25 cellular contexts compared by ENCODE assay signal in the genomic region with DNA sequence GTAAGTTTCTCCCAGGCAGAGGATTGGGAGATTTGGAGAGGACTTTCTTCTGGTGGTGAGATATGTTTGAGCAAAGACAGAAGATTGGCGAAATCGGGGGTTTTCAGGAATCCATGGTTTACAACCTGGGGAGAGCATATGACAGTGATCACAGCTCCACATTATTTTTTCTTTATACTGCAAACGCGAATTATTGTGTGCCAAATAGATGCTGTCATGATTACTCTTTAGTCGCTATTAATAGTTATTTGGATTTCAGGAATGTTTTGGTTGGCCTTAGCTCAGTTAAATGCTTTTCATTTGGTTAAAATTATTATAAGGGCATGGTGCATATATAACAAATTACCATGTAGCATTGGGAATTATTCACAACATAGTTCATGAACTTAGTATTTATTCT. TPM values are rescaled to one million over a fixed set of nuclear protein-coding genes. Genes with fewer than 3 reads are reported as not detected.
DNase-seq lines count a peak whose midpoint lies in the region; ATAC-seq and TF ChIP-seq lines count a peak whose summit lies in the region.
"Had no signal": no experiment of that assay in that cellular context is flagged by ENCODE, and none has a peak within 500 bp of the region (broad histone marks: within the 10 kb centered on the region; RNA-seq: fewer than 3 reads in every experiment).

No MANE protein-coding gene starts in this region.

- TF ChIP-seq CTCF in ascending aorta (IDR thresholded peaks at IDR 0.05), result no peak
- no peak for TF ChIP-seq CTCF in hepatocyte (IDR thresholded peaks at IDR 0.05; ENCODE audit: poor library complexity)
- no peak for TF ChIP-seq CTCF in upper lobe of right lung (IDR thresholded peaks at IDR 0.05)
- no peak for TF ChIP-seq CTCF in esophagus squamous epithelium (IDR thresholded peaks at IDR 0.05)

- H3K27ac ChIP-seq in ascending aorta (peak overlapping the region; percentile 16 to 67), hepatocyte (peak overlapping the region; percentile 9), aorta (ENCODE audit: low read depth in 1 of 2, low read length in 2 of 2) (peak overlapping the region in 1 of 2 donors; percentile 48), upper lobe of right lung (no peak overlapping the region), esophagus squamous epithelium (peak overlapping the region in 1 of 4 donors; percentile 10)
- H3K27ac ChIP-seq: cardiac muscle cell, heart left ventricle, SJCRH30 had no signal

- H3K9me2 ChIP-seq in hepatocyte (replicated peaks; ENCODE audit: insufficient read depth), result no peaks in the 10 kb centered on the region

- H3K79me2 ChIP-seq in hepatocyte, result peaks cover 93% of the 10 kb centered on the region

- no peaks in the 10 kb centered on the region for H3K9me3 ChIP-seq in ascending aorta
- H3K9me3 ChIP-seq in hepatocyte (ENCODE audit: low read depth), result no peaks in the 10 kb centered on the region
- no peaks in the 10 kb centered on the region for H3K9me3 ChIP-seq in aorta (ENCODE audit: control insufficient read depth, low read length)
- no peaks in the 10 kb centered on the region for H3K9me3 ChIP-seq in upper lobe of right lung
- H3K9me3 ChIP-seq in esophagus squamous epithelium, result no peaks in the 10 kb centered on the region
- H3K9me3 ChIP-seq: adrenal gland, heart left ventricle, SJCRH30, uterus had no signal

- H3K4me3 ChIP-seq in ascending aorta (no peak overlapping the region), hepatocyte (no peak overlapping the region), aorta (ENCODE audit: low read length in 2 of 2) (no peak overlapping the region), upper lobe of right lung (no peak overlapping the region), esophagus squamous epithelium (no peak overlapping the region)
- H3K4me3 ChIP-seq: adrenal gland, cardiac muscle cell, heart left ventricle, SJCRH30, smooth muscle cell, uterus had no signal

- no peak overlapping the region for H2AFZ ChIP-seq in hepatocyte

- intact Hi-C loops in ascending aorta (cut with DNase I), result loop anchor here (1.0 kb wide), 1 partner anchor 42 kb away; no protein-coding TSS in a partner anchor
- intact Hi-C loops in aorta (cut with DNase I), result no loop called here
- intact Hi-C loops in upper lobe of right lung (cut with DNase I), result no loop called here
- intact Hi-C loops in esophagus squamous epithelium (cut with DNase I), result no loop called here

- H3K4me2 ChIP-seq in hepatocyte, result no peak overlapping the region

- DNase-seq in GM03348 (ENCODE audit: low spot score) (peak; percentile 48), ascending aorta (ENCODE audit: low spot score in 2 of 2) (no peak), hepatocyte (ENCODE audit: low spot score) (no peak), aorta (no peak), upper lobe of right lung (no peak), NCI-H345 (lab: John Stamatoyannopoulos, UW) (no peak), esophagus squamous epithelium (lab: John Stamatoyannopoulos, UW) (no peak)
- DNase-seq: activated CD4-positive, alpha-beta T cell treated with anti-CD3 and anti-CD28 coated beads for 36 hours; activated CD8-positive, alpha-beta memory T cell treated with anti-CD3 and anti-CD28 coated beads for 24 hours; activated naive CD4-positive, alpha-beta T cell; activated T-cell treated with anti-CD3 and anti-CD28 coated beads, Interleukin-2, amount 50 U/mL, for 4 hours; adrenal gland; CD4-positive, CD25-positive, alpha-beta regulatory T cell; GOT3; heart left ventricle; Kasumi-1; MV-4-11; NCI-H1694; NCI-H2171 treated with DMSO at 0.1 percent for 48 hours; NCI-H526 treated with DMSO at 0.1 percent for 48 hours; SJCRH30; stimulated activated CD4-positive, alpha-beta T cell treated with anti-CD3 and anti-CD28 coated beads, Interleukin-2, amount 100 ng/mL, for 24 hours; uterus had no signal

- ATAC-seq in aorta (ENCODE audit: low FRiP score) (peak; percentile 15), upper lobe of right lung (no peak)
- ATAC-seq: activated CD4-positive, alpha-beta T cell treated with anti-CD3 and anti-CD28 coated beads for 36 hours; activated T-cell treated with anti-CD3 and anti-CD28 coated beads, Interleukin-2, amount 50 U/mL, for 4 hours had no signal

- H4K20me1 ChIP-seq in hepatocyte (ENCODE audit: insufficient read depth, poor library complexity, severe bottlenecking), result peaks cover 73% of the 10 kb centered on the region

- H3K27me3 ChIP-seq in ascending aorta (no peaks in the 10 kb centered on the region), hepatocyte (no peaks in the 10 kb centered on the region), aorta (ENCODE audit: control insufficient read depth in 1 of 2, insufficient read depth in 2 of 2, low read length in 1 of 2) (no peaks in the 10 kb centered on the region), upper lobe of right lung (no peaks in the 10 kb centered on the region), esophagus squamous epithelium (no peaks in the 10 kb centered on the region)
- H3K27me3 ChIP-seq: adrenal gland, cardiac muscle cell, heart left ventricle, SJCRH30, uterus had no signal

- H3K36me3 ChIP-seq in ascending aorta, result peaks cover 0 to 9% of the 10 kb centered on the region in 2 donors
- no peaks in the 10 kb centered on the region for H3K36me3 ChIP-seq in hepatocyte (replicated peaks; ENCODE audit: insufficient read depth, low read depth)
- no peaks in the 10 kb centered on the region for H3K36me3 ChIP-seq in aorta (ENCODE audit: control insufficient read depth in 1 of 2, insufficient read depth in 2 of 2, low read length in 1 of 2)
- peaks cover 13% of the 10 kb centered on the region for H3K36me3 ChIP-seq in upper lobe of right lung
- peaks cover 0 to 23% (median 0%) of the 10 kb centered on the region in 3 donors for H3K36me3 ChIP-seq in esophagus squamous epithelium
- H3K36me3 ChIP-seq: SJCRH30, uterus had no signal

- 86% methylated on average over 5 of the region's 5 CpGs for WGBS in hepatocyte (ENCODE audit: low lambda C conversion rate, missing lambda C conversion rate)
- 7 to 11% methylated on average over 5 of the region's 5 CpGs for WGBS in aorta, 2 donors
- WGBS in esophagus squamous epithelium, 2 donors, result 70 to 71% methylated on average over 5 of the region's 5 CpGs

- peaks cover 3 to 51% of the 10 kb centered on the region in 2 donors for H3K4me1 ChIP-seq in ascending aorta
- peaks cover 34% of the 10 kb centered on the region for H3K4me1 ChIP-seq in hepatocyte (ENCODE audit: insufficient read depth)
- peaks cover 4 to 11% of the 10 kb centered on the region in 2 donors for H3K4me1 ChIP-seq in aorta (ENCODE audit: control insufficient read depth in 1 of 2, insufficient read depth in 2 of 2, low read length in 2 of 2)
- H3K4me1 ChIP-seq in upper lobe of right lung, result peaks cover 63% of the 10 kb centered on the region
- H3K4me1 ChIP-seq in esophagus squamous epithelium, result peaks cover 0 to 80% (median 25%) of the 10 kb centered on the region in 3 donors
- H3K4me1 ChIP-seq: SJCRH30 had no signal

- no peak for TF ChIP-seq POLR2A in esophagus squamous epithelium (IDR thresholded peaks at IDR 0.05)

RNA-seq across cellular contexts. Expression of a gene that starts 15.2 kb away (rescaled TPM):
- total RNA-seq in ascending aorta (82.1 TPM), hepatocyte (118 and 141 TPM in 2 replicates), aorta (100 to 1,000 TPM; 112 to 126 TPM), upper lobe of right lung (125 TPM), esophagus squamous epithelium (100 to 1,000 TPM in 1 of 4 donors, 10 to 100 TPM in 3; 79.0 to 152 (median 88.3) TPM)
- polyA plus RNA-seq in hepatocyte (186 and 196 TPM in 2 replicates), aorta (10 to 100 TPM; 43.1 to 49.2 TPM)
